In genomic region chr10:119705434-119705831, GRCh38 we compare ENCODE assay signal across 1 cellular context.
TF ChIP-seq lines count a peak whose summit lies in the region.

No MANE protein-coding gene starts in this region.

TF ChIP-seq in SK-N-SH, 30 proteins besides CTCF, POLR2A, EP300 and RAD21 (continued from another document):
- TF ChIP-seq MAX (IDR thresholded peaks at IDR 0.05; ENCODE audit: low read depth) (no peak), SMC3 (IDR thresholded peaks at IDR 0.05; ENCODE audit: low read depth, low read length) (no peak), PBX3 (IDR thresholded peaks at IDR 0.05) (no peak), FOSL2 (IDR thresholded peaks at IDR 0.05; ENCODE audit: borderline replicate concordance, low read depth) (no peak), MEF2A (IDR thresholded peaks at IDR 0.05; ENCODE audit: borderline replicate concordance, low read depth) (no peak), USF1 (IDR thresholded peaks at IDR 0.05; ENCODE audit: borderline replicate concordance, low read depth) (no peak), GATA2 (CRISPR knock-in tag; IDR thresholded peaks at IDR 0.05) (no peak), RFX5 (IDR thresholded peaks at IDR 0.05; ENCODE audit: low read length) (no peak), IRF3 (IDR thresholded peaks at IDR 0.05; ENCODE audit: low read depth, low read length) (no peak), REST (IDR thresholded peaks at IDR 0.05; ENCODE audit: low read depth, low read length) (no peak), USF2 (IDR thresholded peaks at IDR 0.05; ENCODE audit: borderline replicate concordance, low read depth, low read length) (no peak), ZBTB33 (IDR thresholded peaks at IDR 0.05; ENCODE audit: borderline replicate concordance, low read depth) (no peak), RXRA (IDR thresholded peaks at IDR 0.05; ENCODE audit: borderline replicate concordance, low read depth) (no peak), ELF1 (IDR thresholded peaks at IDR 0.05) (no peak), NFIC (IDR thresholded peaks at IDR 0.05; ENCODE audit: borderline replicate concordance) (no peak), NRF1 (IDR thresholded peaks at IDR 0.05; ENCODE audit: low read depth, low read length) (no peak), CHD2 (IDR thresholded peaks at IDR 0.05; ENCODE audit: low read length, partially characterized antibody) (no peak)
TF ChIP-seq in SK-N-SH: peak in this region for 0.
